ENCODE assay signal across 13 cellular contexts in genomic region chr5:60092671-60093422, GRCh38.
DNase-seq lines count a peak whose midpoint lies in the region; ATAC-seq, FAIRE-seq and TF ChIP-seq lines count a peak whose summit lies in the region.
"Had no signal": no experiment of that assay in that cellular context is flagged by ENCODE, and none has a peak within 500 bp of the region (broad histone marks: within the 10 kb centered on the region; RNA-seq: fewer than 3 reads in every experiment).

No MANE protein-coding gene starts in this region.

- TF ChIP-seq EP300 in A549 (IDR thresholded peaks at IDR 0.05) = peak in 1 of 2 experiments; percentile 44; a peak in 2 of 5 replicates

- peak; percentile 98 to 100 for ATAC-seq in A549
- no peak for ATAC-seq in HG03196 (IDR thresholded peaks at IDR 0.05; ENCODE audit: unreplicated experiment)
- no peak for ATAC-seq in omental fat pad (ENCODE audit: low FRiP score)
- no peak for ATAC-seq in HG03571 (IDR thresholded peaks at IDR 0.05; ENCODE audit: unreplicated experiment)

- CTCF ChIA-PET in A549 (lab: Yijun Ruan, JAX) = interaction anchor here (0.6 kb wide), 1 partner anchor 241 kb away, joined by 3 read pairs; no protein-coding TSS in a partner anchor

- DNase-seq in A549 (ENCODE audit: low read depth in 1 of 2, low spot score in 1 of 2) (peak; percentile 38 to 83), HS-5 (ENCODE audit: low read depth) (peak; percentile 78), amniotic stem cell (lab: John Stamatoyannopoulos, UW) (peak; percentile 28), foreskin fibroblast (peak; percentile 39 to 77), omental fat pad (ENCODE audit: low spot score) (no peak), DMS79 (lab: John Stamatoyannopoulos, UW) (no peak)
- DNase-seq: ACHN; activated naive CD4-positive, alpha-beta T cell treated with anti-CD3 and anti-CD28 coated beads for 36 hours; DMS 273 treated with DMSO at 0.1 percent for 48 hours; NCI-H1105 had no signal

- peak in 1 of 2 experiments; percentile 14; a peak in 1 of 5 replicates for TF ChIP-seq RAD21 in A549 (conservative IDR thresholded peaks at IDR 0.05 in 1 of 2, IDR thresholded peaks at IDR 0.05 in 1 of 2)

- H3K4me3 ChIP-seq in A549 (no peak overlapping the region), foreskin fibroblast (ENCODE audit: low read depth in 1 of 2, low read length in 2 of 2) (no peak overlapping the region)
- H3K4me3 ChIP-seq: esophagus muscularis mucosa had no signal

- H3K9me3 ChIP-seq in A549 = peaks cover 2% of the 10 kb centered on the region; the same call in 1 of the 3 replicates

- peak overlapping the region; percentile 48 to 53; a peak in 4 of 6 replicates for H3K27ac ChIP-seq in A549
- H3K27ac ChIP-seq: esophagus muscularis mucosa had no signal

- WGBS in A549 (ENCODE audit: missing lambda C conversion rate) = 28% methylated on average over 6 of the region's 6 CpGs

- H3K4me2 ChIP-seq in A549 = peak overlapping the region; percentile 45

- peak; percentile 86 for FAIRE-seq in A549 (lab: Jason Lieb, UNC)

- TF ChIP-seq CTCF in A549 (IDR thresholded peaks at IDR 0.05) (no peak), foreskin fibroblast (IDR thresholded peaks at IDR 0.05; ENCODE audit: low read depth, low read length) (no peak), omental fat pad (IDR thresholded peaks at IDR 0.05) (no peak)

- POLR2A ChIA-PET in A549 (lab: Yijun Ruan, JAX) = no interaction called here

- no peak for TF ChIP-seq POLR2A in A549 (IDR thresholded peaks at IDR 0.05; ENCODE audit: low read length)

- H3K4me1 ChIP-seq in A549 = peaks cover 15% of the 10 kb centered on the region
- H3K4me1 ChIP-seq: esophagus muscularis mucosa had no signal

TF ChIP-seq in A549, 52 proteins besides CTCF, POLR2A, EP300 and RAD21:
- peak; percentile 23; the same call in 1 of the 2 replicates for TF ChIP-seq HES2 (IDR thresholded peaks at IDR 0.05)
- peak; percentile 18 for TF ChIP-seq MAFK (IDR thresholded peaks at IDR 0.05; ENCODE audit: partially characterized antibody)
- TF ChIP-seq FOSL2 (IDR thresholded peaks at IDR 0.05) = peak; percentile 85
- TF ChIP-seq FOSL2 (CRISPR knock-in tag; IDR thresholded peaks at IDR 0.05) = peak; percentile 89
- TF ChIP-seq FOXS1 (CRISPR knock-in tag; IDR thresholded peaks at IDR 0.05) = 0 out of 2 replicates have a peak, but pooled peaks have one; percentile 30
- TF ChIP-seq CBX2 (IDR thresholded peaks at IDR 0.05; ENCODE audit: borderline replicate concordance, low read depth) = no peak
- TF ChIP-seq USF2 (IDR thresholded peaks at IDR 0.05) = no peak
- TF ChIP-seq CEBPB (IDR thresholded peaks at IDR 0.05) = peak in 1 of 2 experiments; percentile 49; a peak in 1 of 4 replicates
- TF ChIP-seq JUNB (IDR thresholded peaks at IDR 0.05) = peak; percentile 87
- no peak for TF ChIP-seq RARB (CRISPR knock-in tag; IDR thresholded peaks at IDR 0.05)
- TF ChIP-seq HDAC2 (IDR thresholded peaks at IDR 0.05) = no peak
- no peak; the same call in none of the 2 replicates for TF ChIP-seq MAX (IDR thresholded peaks at IDR 0.05)
- TF ChIP-seq ELK1 (IDR thresholded peaks at IDR 0.05; ENCODE audit: low read depth, low read length) = no peak
- peak; percentile 63; the same call in 1 of the 2 replicates for TF ChIP-seq GATA3 (IDR thresholded peaks at IDR 0.05; ENCODE audit: borderline replicate concordance)

Comparison
In these comparisons a context has a peak if more than half of its experiments do, and no peak if none do; other contexts are left out.
1. ATAC-seq: peak in A549 (2 of 2); none in HG03196 (single experiment), omental fat pad (single experiment) and HG03571 (single experiment).
2. DNase-seq: peak in A549 (2 of 2), HS-5 (single experiment), amniotic stem cell (single experiment) and foreskin fibroblast (2 of 2); none in omental fat pad (single experiment) and DMS79 (single experiment).